1 cellular context compared by ENCODE assay signal in the genomic region with DNA sequence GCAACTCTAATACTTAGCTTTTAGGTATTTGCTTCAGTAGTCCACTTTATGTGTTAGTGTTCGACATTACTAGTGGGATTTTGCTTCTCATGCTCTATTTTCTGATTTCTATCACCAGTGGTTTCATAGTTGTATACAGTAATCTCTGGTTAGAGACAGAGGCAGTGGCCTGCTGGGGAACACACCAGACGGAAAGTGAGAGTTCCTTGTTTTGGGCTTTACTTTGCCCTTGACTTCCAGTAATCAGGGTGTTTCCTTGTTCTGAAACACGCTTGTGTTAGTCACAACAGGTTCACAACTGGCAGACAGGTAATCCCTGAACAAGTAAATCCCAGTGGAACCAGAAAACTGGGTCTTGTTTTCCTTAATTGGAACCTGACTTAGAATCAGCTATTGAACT.
TF ChIP-seq lines count a peak whose summit lies in the region.

No MANE protein-coding gene starts in this region.

TF ChIP-seq in HepG2, 621 proteins besides CTCF, POLR2A, EP300 and RAD21 (continued from another document):
- no peak for TF ChIP-seq ERF (CRISPR knock-in tag; IDR thresholded peaks at IDR 0.05)
- TF ChIP-seq, protein P1, sequence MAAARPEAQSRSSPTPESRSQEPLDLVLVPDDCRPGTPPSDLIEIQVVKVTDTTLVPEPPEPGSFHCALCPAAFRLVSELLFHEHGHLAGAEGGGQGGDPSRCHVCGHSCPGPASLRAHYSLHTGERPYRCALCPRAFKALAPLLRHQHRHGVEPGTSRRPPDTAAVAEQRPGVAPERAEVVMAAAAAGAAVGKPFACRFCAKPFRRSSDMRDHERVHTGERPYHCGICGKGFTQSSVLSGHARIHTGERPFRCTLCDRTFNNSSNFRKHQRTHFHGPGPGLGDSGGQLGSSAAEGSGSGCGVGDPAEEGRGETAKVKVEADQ (CRISPR knock-in tag; IDR thresholded peaks at IDR 0.05; ENCODE audit: borderline replicate concordance): no peak
- no peak for TF ChIP-seq CC2D1A (CRISPR knock-in tag; IDR thresholded peaks at IDR 0.05)
- TF ChIP-seq ATF7 (IDR thresholded peaks at IDR 0.05): no peak
- TF ChIP-seq ATF7 (CRISPR knock-in tag; IDR thresholded peaks at IDR 0.05): no peak
- TF ChIP-seq ZNF567 (CRISPR knock-in tag; IDR thresholded peaks at IDR 0.05; ENCODE audit: borderline replicate concordance): no peak
- TF ChIP-seq BORCS8-MEF2B (CRISPR knock-in tag; IDR thresholded peaks at IDR 0.05): no peak
- no peak for TF ChIP-seq MXD3 (CRISPR knock-in tag; IDR thresholded peaks at IDR 0.05)
- no peak for TF ChIP-seq ZNF737 (CRISPR knock-in tag; IDR thresholded peaks at IDR 0.05; ENCODE audit: borderline replicate concordance)
- TF ChIP-seq FLYWCH1 (CRISPR knock-in tag; IDR thresholded peaks at IDR 0.05): no peak
- TF ChIP-seq PCBP1 (IDR thresholded peaks at IDR 0.05; ENCODE audit: borderline replicate concordance, low read depth, low read length): no peak
- no peak for TF ChIP-seq KDM5A (IDR thresholded peaks at IDR 0.05; ENCODE audit: borderline replicate concordance, low read length)
- TF ChIP-seq ZNF274 (CRISPR knock-in tag; IDR thresholded peaks at IDR 0.05): no peak
- no peak for TF ChIP-seq SIN3B (IDR thresholded peaks at IDR 0.05; ENCODE audit: low read length)
TF ChIP-seq in HepG2: peak in this region for 0.
